Comparison of ENCODE assay signal across 24 cellular contexts in the genomic region with DNA sequence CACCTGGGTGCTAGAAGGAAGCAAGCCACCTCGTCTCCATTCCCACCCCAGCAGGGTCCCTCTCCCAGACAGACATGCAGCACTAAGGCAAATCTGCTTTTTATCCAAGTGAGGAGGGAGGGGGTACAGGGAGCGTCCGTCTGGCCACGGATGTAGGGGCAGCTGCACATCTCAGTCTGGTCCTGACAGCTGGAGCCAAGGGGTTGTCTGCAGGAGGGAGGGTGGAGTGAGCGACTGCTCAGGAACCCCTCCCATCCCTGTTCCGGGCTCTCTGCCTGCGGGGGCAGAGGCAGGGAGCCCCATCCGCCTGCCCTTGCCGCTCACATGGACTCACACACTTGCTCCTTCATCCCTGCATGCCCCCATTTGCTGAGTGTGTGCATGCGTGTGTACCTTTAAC. TPM values are rescaled to one million over a fixed set of nuclear protein-coding genes. Genes with fewer than 3 reads are reported as not detected.
"Had no signal": no experiment of that assay in that cellular context is flagged by ENCODE, and none has a peak within 500 bp of the region (broad histone marks: within the 10 kb centered on the region; RNA-seq: fewer than 3 reads in every experiment).

No MANE protein-coding gene starts in this region.

- H3K27ac ChIP-seq: ascending aorta, breast epithelium, epithelial cell of prostate, ovary had no signal

- H3K36me3 ChIP-seq: ascending aorta, breast epithelium, ovary had no signal

- H3K27me3 ChIP-seq: ovary had no signal

- DNase-seq: activated CD4-positive, alpha-beta T cell treated with anti-CD3 and anti-CD28 coated beads, Interleukin-2, amount 50 U/mL, for 4 hours; activated CD4-positive, CD25-positive, alpha-beta regulatory T cell treated with anti-CD3 and anti-CD28 coated beads, Interleukin-2, amount 50 U/mL, for 72 hours; activated CD8-positive, alpha-beta memory T cell treated with anti-CD3 and anti-CD28 coated beads, Interleukin-2, amount 10 ng/mL, durations not matched to agents 7 days and 5 days; activated naive CD4-positive, alpha-beta T cell treated with anti-CD3 and anti-CD28 coated beads for 36 hours; activated T-cell treated with anti-CD3 and anti-CD28 coated beads, Interleukin-2, amount 50 U/mL, for 1 hour; dermis blood vessel endothelial cell; effector memory CD8-positive, alpha-beta T cell; foreskin melanocyte; head of caudate nucleus; kidney glomerular epithelial cell; mesenchymal stem cell; ovary; stimulated activated CD4-positive, alpha-beta T cell treated with anti-CD3 and anti-CD28 coated beads, Interleukin-1b, Interleukin-23, amount 100 ng/mL, for 48 hours had no signal

- ATAC-seq: activated CD8-positive, alpha-beta memory T cell treated with anti-CD3 and anti-CD28 coated beads, Interleukin-2, amount 10 ng/mL, durations not matched to agents 7 days and 5 days; effector memory CD8-positive, alpha-beta T cell; sciatic nerve had no signal

- H3K9me3 ChIP-seq: ascending aorta, breast epithelium, ovary had no signal

- H3K4me3 ChIP-seq: ascending aorta, breast epithelium, ovary had no signal

RNA-seq across cellular contexts. Expression of a gene that starts 2.5 kb away (rescaled TPM):
- total RNA-seq: activated CD8-positive, alpha-beta memory T cell treated with anti-CD3 and anti-CD28 coated beads, Interleukin-2, amount 10 ng/mL, durations not matched to agents 7 days and 5 days; activated naive CD4-positive, alpha-beta T cell treated with anti-CD3 and anti-CD28 coated beads for 36 hours; activated T-helper 2 cell treated with anti-CD3 and anti-CD28 coated beads, Interferon-gamma antibody, Interleukin-2, Interleukin-4, amounts not matched to agents 10 μg/mL and 5 μg/mL and 100 μg/mL, durations not matched to agents 14 hours and 24 hours and 36 hours; ascending aorta; breast epithelium; dermis blood vessel endothelial cell; fibroblast of lung; liver; pulmonary artery endothelial cell; sciatic nerve; urinary bladder had no signal
- polyA plus RNA-seq: liver, neural cell, ovary, urinary bladder had no signal

RNA-seq across cellular contexts. Expression of a gene that starts 4.9 kb away (rescaled TPM):
- total RNA-seq: ascending aorta, urinary bladder had no signal
- polyA plus RNA-seq: fibroblast of lung, neural cell had no signal

RNA-seq across cellular contexts. Expression of a gene that starts 8.9 kb away (rescaled TPM):
- total RNA-seq: activated naive CD4-positive, alpha-beta T cell treated with anti-CD3 and anti-CD28 coated beads for 36 hours; ascending aorta; liver had no signal
- polyA plus RNA-seq: liver had no signal

RNA-seq across cellular contexts. Expression of a gene that starts 16.1 kb away (rescaled TPM):
- total RNA-seq: activated CD8-positive, alpha-beta memory T cell treated with anti-CD3 and anti-CD28 coated beads, Interleukin-2, amount 10 ng/mL, durations not matched to agents 7 days and 5 days; activated naive CD4-positive, alpha-beta T cell treated with anti-CD3 and anti-CD28 coated beads for 36 hours; activated T-helper 2 cell treated with anti-CD3 and anti-CD28 coated beads, Interferon-gamma antibody, Interleukin-2, Interleukin-4, amounts not matched to agents 10 μg/mL and 5 μg/mL and 100 μg/mL, durations not matched to agents 14 hours and 24 hours and 36 hours; ascending aorta; breast epithelium; chondrocyte; dermis blood vessel endothelial cell; fibroblast of lung; liver; ovary; pulmonary artery endothelial cell; sciatic nerve; urinary bladder had no signal
- polyA plus RNA-seq: fibroblast of lung, liver, neural cell, ovary, urinary bladder had no signal
